Comparison of ENCODE assay signal across 28 cellular contexts in genomic region chr2:190827720-190828119, GRCh38.
"Had no signal": no experiment of that assay in that cellular context is flagged by ENCODE, and none has a peak within 500 bp of the region (broad histone marks: within the 10 kb centered on the region; RNA-seq: fewer than 3 reads in every experiment).

No MANE protein-coding gene starts in this region.

- H3K27me3 ChIP-seq: neural progenitor cell, ovary, right lobe of liver, sigmoid colon, stomach, tibial artery, transverse colon, uterus had no signal

- ATAC-seq: naive thymus-derived CD4-positive, alpha-beta T cell; natural killer cell; psoas muscle; right cardiac atrium; right lobe of liver; stimulated activated effector memory CD8-positive, alpha-beta T cell treated with anti-CD3 and anti-CD28 coated beads, Interleukin-12 subunit alpha, Interleukin-12 subunit beta, amount 100 ng/mL, for 72 hours; stimulated activated naive B cell treated with anti-CD40 and anti-IgM and Interleukin-4, amounts not matched to agents 10 μg/mL and 1 μg/mL and 100 μg/mL, for 72 hours had no signal

- H3K27me3 Mint-ChIP-seq: progenitor cell of endocrine pancreas; stimulated activated naive B cell treated with anti-CD40 and anti-IgM and Interleukin-4, amounts not matched to agents 10 μg/mL and 1 μg/mL and 100 μg/mL, for 72 hours; stimulated activated naive CD8-positive, alpha-beta T cell treated with anti-CD3 and anti-CD28 coated beads, Interleukin-15, Interleukin-2, amounts not matched to agents 100 ng/mL and 50 ng/mL, for 24 hours; type B pancreatic cell had no signal

- H3K4me1 ChIP-seq: neural progenitor cell, parathyroid adenoma, psoas muscle, right lobe of liver, sigmoid colon, stomach, tibial artery, uterus had no signal

- H3K27ac Mint-ChIP-seq: natural killer cell; nephron; neural progenitor cell; progenitor cell of endocrine pancreas; stimulated activated effector memory CD8-positive, alpha-beta T cell treated with anti-CD3 and anti-CD28 coated beads, Interleukin-12 subunit alpha, Interleukin-12 subunit beta, amount 100 ng/mL, for 72 hours; stimulated activated naive B cell treated with anti-CD40 and anti-IgM and Interleukin-4, amounts not matched to agents 10 μg/mL and 1 μg/mL and 100 μg/mL, for 72 hours; stimulated activated naive CD8-positive, alpha-beta T cell treated with anti-CD3 and anti-CD28 coated beads, Interleukin-15, Interleukin-2, amounts not matched to agents 100 ng/mL and 50 ng/mL, for 24 hours; type B pancreatic cell had no signal

- H3K4me3 Mint-ChIP-seq: naive thymus-derived CD4-positive, alpha-beta T cell; natural killer cell; nephron; neural progenitor cell; stimulated activated effector memory CD8-positive, alpha-beta T cell treated with anti-CD3 and anti-CD28 coated beads, Interleukin-12 subunit alpha, Interleukin-12 subunit beta, amount 100 ng/mL, for 72 hours; stimulated activated naive B cell treated with anti-CD40 and anti-IgM and Interleukin-4, amounts not matched to agents 10 μg/mL and 1 μg/mL and 100 μg/mL, for 72 hours; stimulated activated naive CD8-positive, alpha-beta T cell treated with anti-CD3 and anti-CD28 coated beads, Interleukin-15, Interleukin-2, amounts not matched to agents 100 ng/mL and 50 ng/mL, for 24 hours; type B pancreatic cell had no signal

- H3K27ac ChIP-seq: neural progenitor cell, ovary, parathyroid adenoma, psoas muscle, right lobe of liver, sigmoid colon, stomach, thoracic aorta, tibial artery, transverse colon, uterus had no signal

- H3K4me1 Mint-ChIP-seq: naive thymus-derived CD4-positive, alpha-beta T cell; natural killer cell; neural progenitor cell; stimulated activated effector memory CD8-positive, alpha-beta T cell treated with anti-CD3 and anti-CD28 coated beads, Interleukin-12 subunit alpha, Interleukin-12 subunit beta, amount 100 ng/mL, for 72 hours; stimulated activated naive B cell treated with anti-CD40 and anti-IgM and Interleukin-4, amounts not matched to agents 10 μg/mL and 1 μg/mL and 100 μg/mL, for 72 hours had no signal

- H3K4me3 ChIP-seq: neural progenitor cell, ovary, psoas muscle, right lobe of liver, sigmoid colon, stomach, thoracic aorta, tibial artery, transverse colon, uterus had no signal

- H3K9me3 Mint-ChIP-seq: naive thymus-derived CD4-positive, alpha-beta T cell; natural killer cell; nephron; stimulated activated effector memory CD8-positive, alpha-beta T cell treated with anti-CD3 and anti-CD28 coated beads, Interleukin-12 subunit alpha, Interleukin-12 subunit beta, amount 100 ng/mL, for 72 hours; stimulated activated naive CD8-positive, alpha-beta T cell treated with anti-CD3 and anti-CD28 coated beads, Interleukin-15, Interleukin-2, amounts not matched to agents 100 ng/mL and 50 ng/mL, for 24 hours; type B pancreatic cell had no signal

- DNase-seq: naive thymus-derived CD4-positive, alpha-beta T cell; natural killer cell; occipital lobe; ovary; posterior cingulate gyrus; psoas muscle; right cardiac atrium; right lobe of liver; sigmoid colon; small intestine; stimulated activated CD4-positive, alpha-beta T cell treated with anti-CD3 and anti-CD28 coated beads, Interleukin-15, amount 100 ng/mL, for 24 hours; stimulated activated CD4-positive, alpha-beta T cell treated with anti-CD3 and anti-CD28 coated beads, Interleukin-2, amount 100 ng/mL, for 24 hours; stimulated activated CD4-positive, alpha-beta T cell treated with anti-CD3 and anti-CD28 coated beads, Interleukin-2, amount 100 ng/mL, for 48 hours; stimulated activated CD4-positive, alpha-beta T cell treated with anti-CD3 and anti-CD28 coated beads, Interleukin-4, amount 100 ng/mL, for 24 hours; stimulated activated naive B cell treated with anti-CD40 and anti-IgM and Interleukin-4, amounts not matched to agents 10 μg/mL and 1 μg/mL and 100 μg/mL, for 72 hours; stimulated activated naive CD4-positive, alpha-beta T cell treated with Interleukin-2 at 50 U/mL for 16 hours; stomach; tibial artery; transverse colon; uterus had no signal

- H3K36me3 ChIP-seq: neural progenitor cell, ovary, right lobe of liver, sigmoid colon, stomach, thoracic aorta, tibial artery, transverse colon, uterus had no signal

- H3K9me3 ChIP-seq: ovary, psoas muscle, right lobe of liver, thoracic aorta, tibial artery, transverse colon, uterus had no signal

- H3K36me3 Mint-ChIP-seq: natural killer cell; neural progenitor cell; stimulated activated effector memory CD8-positive, alpha-beta T cell treated with anti-CD3 and anti-CD28 coated beads, Interleukin-12 subunit alpha, Interleukin-12 subunit beta, amount 100 ng/mL, for 72 hours; type B pancreatic cell had no signal
